In genomic region chrX:149691794-149692193, GRCh38 we compare ENCODE assay signal across 33 cellular contexts.
DNase-seq lines count a peak whose midpoint lies in the region; FAIRE-seq and TF ChIP-seq lines count a peak whose summit lies in the region.
"Had no signal": no experiment of that assay in that cellular context is flagged by ENCODE, and none has a peak within 500 bp of the region (broad histone marks: within the 10 kb centered on the region; RNA-seq: fewer than 3 reads in every experiment).

No MANE protein-coding gene starts in this region.

- CTCF ChIA-PET in HEK293 (lab: Yijun Ruan, JAX) (interaction anchor here (0.6 kb wide), 1 partner anchor 162 kb away, joined by 4 read pairs; no protein-coding TSS in a partner anchor), HEK293T (lab: Yijun Ruan, JAX) (no interaction called here)

- DNase-seq in islet precursor cell (peak; percentile 5), HEK293T (ENCODE audit: extremely low spot score) (no peak), MV-4-11 (lab: John Stamatoyannopoulos, UW) (no peak)
- no peak for DNase-seq in activated CD4-positive, alpha-beta T cell treated with anti-CD3 and anti-CD28 coated beads, Interleukin-2, amount 50 U/mL, for 4 hours
- DNase-seq: 8988T; ACHN; AML-193; BE2C; C1 segment of cervical spinal cord; Caco-2; Calu3; CD4-positive, alpha-beta memory T cell; CD4-positive, alpha-beta T cell; CD4-positive, CD25-positive, alpha-beta regulatory T cell; CD8-positive, alpha-beta memory T cell; CD8-positive, alpha-beta T cell; COR-L47; DMS 273 treated with DMSO at 0.1 percent for 48 hours; DMS153; DMS53; DMS79; DMS79 treated with DMSO at 0.1 percent for 48 hours; DND-41; EL had no signal

- H3K4me1 ChIP-seq in HEK293 (ENCODE audit: control insufficient read depth, insufficient read depth, low read length) = no peaks in the 10 kb centered on the region
- H3K4me1 ChIP-seq: A549; BE2C; BLaER1; BLaER1 treated with 17β-estradiol and CSF1 and Interleukin-3, amounts not matched to agents 10 nM and 100 nM; Caco-2 had no signal

- H3K4me3 ChIP-seq in HEK293 (ENCODE audit: low read depth, low read length) = no peak overlapping the region
- H3K4me3 ChIP-seq: A549; BLaER1; BLaER1 treated with 17β-estradiol and CSF1 and Interleukin-3, amounts not matched to agents 10 nM and 100 nM had no signal

- POLR2A ChIA-PET in HEK293 (lab: Yijun Ruan, JAX) = no interaction called here
- POLR2A ChIA-PET in HEK293T (lab: Yijun Ruan, JAX) = no interaction called here

- no peak for TF ChIP-seq CTCF in HEK293 (tag by site-specific recombination; IDR thresholded peaks at IDR 0.05)

- no peaks in the 10 kb centered on the region; the same call in 1 of the 2 replicates for H3K9me3 ChIP-seq in HEK293 (ENCODE audit: control insufficient read depth, insufficient read depth, low read depth, low read length)
- H3K9me3 ChIP-seq: A549, BE2C, Caco-2 had no signal

- peak; percentile 36 for FAIRE-seq in colon (lab: Jason Lieb, UNC)
- FAIRE-seq: A204.1, A549, D721Med had no signal

- H3K27ac ChIP-seq in HEK293 (ENCODE audit: extremely low read depth, low read depth, low read length) = no peak overlapping the region
- H3K27ac ChIP-seq: 22Rv1; A549; BLaER1; BLaER1 treated with 17β-estradiol and CSF1 and Interleukin-3, amounts not matched to agents 10 nM and 100 nM; C4-2B had no signal

- H3K36me3 ChIP-seq in HEK293 (ENCODE audit: control insufficient read depth in 2 of 2, insufficient read depth in 1 of 2, low read length in 2 of 2) = no peaks in the 10 kb centered on the region
- H3K36me3 ChIP-seq: BE2C, BLaER1 had no signal

TF ChIP-seq in HEK293, 187 proteins besides CTCF, POLR2A, EP300 and RAD21:
- no peak for TF ChIP-seq ZNF560 (tag by site-specific recombination; IDR thresholded peaks at IDR 0.05; ENCODE audit: borderline replicate concordance)
- peak; percentile 97 for TF ChIP-seq ZNF549 (tag by site-specific recombination; IDR thresholded peaks at IDR 0.05)

TF ChIP-seq in HEK293T, 16 proteins besides CTCF, POLR2A, EP300 and RAD21:
- TF ChIP-seq TARDBP (IDR thresholded peaks at IDR 0.05) = no peak
- TF ChIP-seq SP1 (IDR thresholded peaks at IDR 0.05) = no peak
- TF ChIP-seq FOXA1 (IDR thresholded peaks at IDR 0.05) = no peak
- no peak for TF ChIP-seq ZNF384 (IDR thresholded peaks at IDR 0.05)
- TF ChIP-seq, protein P1, sequence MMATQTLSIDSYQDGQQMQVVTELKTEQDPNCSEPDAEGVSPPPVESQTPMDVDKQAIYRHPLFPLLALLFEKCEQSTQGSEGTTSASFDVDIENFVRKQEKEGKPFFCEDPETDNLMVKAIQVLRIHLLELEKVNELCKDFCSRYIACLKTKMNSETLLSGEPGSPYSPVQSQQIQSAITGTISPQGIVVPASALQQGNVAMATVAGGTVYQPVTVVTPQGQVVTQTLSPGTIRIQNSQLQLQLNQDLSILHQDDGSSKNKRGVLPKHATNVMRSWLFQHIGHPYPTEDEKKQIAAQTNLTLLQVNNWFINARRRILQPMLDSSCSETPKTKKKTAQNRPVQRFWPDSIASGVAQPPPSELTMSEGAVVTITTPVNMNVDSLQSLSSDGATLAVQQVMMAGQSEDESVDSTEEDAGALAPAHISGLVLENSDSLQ (IDR thresholded peaks at IDR 0.05) = no peak
- TF ChIP-seq LEF1 (IDR thresholded peaks at IDR 0.05; ENCODE audit: borderline replicate concordance) = no peak
- no peak for TF ChIP-seq FOXM1 (IDR thresholded peaks at IDR 0.05; ENCODE audit: borderline replicate concordance)
- TF ChIP-seq BHLHE40 (IDR thresholded peaks at IDR 0.05; ENCODE audit: borderline replicate concordance) = no peak
- TF ChIP-seq CTBP1 (IDR thresholded peaks at IDR 0.05; ENCODE audit: borderline replicate concordance) = no peak
- TF ChIP-seq ARNT (IDR thresholded peaks at IDR 0.05) = no peak
- TF ChIP-seq FOXK2 (IDR thresholded peaks at IDR 0.05) = no peak
- no peak for TF ChIP-seq HDGF (IDR thresholded peaks at IDR 0.05; ENCODE audit: borderline replicate concordance)
- no peak for TF ChIP-seq SUZ12 (IDR thresholded peaks at IDR 0.05)
- no peak for TF ChIP-seq ELF4 (IDR thresholded peaks at IDR 0.05)
- TF ChIP-seq L3MBTL2 (conservative IDR thresholded peaks at IDR 0.05) = no peak
- TF ChIP-seq NFRKB (IDR thresholded peaks at IDR 0.05) = no peak
